ENCODE assay signal across 8 cellular contexts in the genomic region with DNA sequence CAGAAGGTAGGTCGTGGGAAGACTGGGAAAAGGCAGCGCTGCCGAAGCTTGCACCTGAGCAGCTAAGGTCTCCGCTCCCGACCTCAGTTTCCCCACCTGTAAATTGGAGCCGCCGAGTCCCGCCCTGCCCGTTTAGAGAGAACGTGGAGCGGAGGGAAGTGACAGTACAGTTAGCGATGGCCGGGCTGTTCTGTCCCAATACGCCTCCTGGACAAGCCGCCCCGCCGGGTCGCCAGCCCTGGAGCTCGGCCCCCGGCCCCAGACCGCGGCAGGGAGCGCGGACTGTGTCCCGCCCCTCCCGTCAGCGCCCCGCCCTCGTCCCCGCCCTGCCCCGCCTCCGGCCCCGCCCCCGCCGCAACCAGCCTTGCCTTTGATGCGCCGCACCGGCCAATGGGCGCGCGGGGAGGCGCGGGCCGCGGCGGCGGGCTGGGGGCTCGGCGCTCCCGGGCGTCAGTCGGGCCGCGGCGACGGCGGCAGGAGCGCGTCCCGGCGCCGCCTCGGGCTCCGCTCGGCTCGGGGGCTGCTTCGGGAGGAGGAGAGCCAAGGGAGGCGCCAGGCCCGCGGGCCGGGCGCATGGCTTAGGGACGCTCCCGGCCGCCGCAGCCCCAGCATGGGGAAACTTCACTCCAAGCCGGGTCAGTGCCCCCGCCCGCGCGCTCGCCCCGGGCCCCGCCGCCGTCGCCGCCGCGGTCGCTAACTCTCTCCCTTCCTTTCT. TPM values are rescaled to one million over a fixed set of nuclear protein-coding genes. Genes with fewer than 3 reads are reported as not detected.
DNase-seq lines count a peak whose midpoint lies in the region; ATAC-seq and TF ChIP-seq lines count a peak whose summit lies in the region.

A gene with protein sequence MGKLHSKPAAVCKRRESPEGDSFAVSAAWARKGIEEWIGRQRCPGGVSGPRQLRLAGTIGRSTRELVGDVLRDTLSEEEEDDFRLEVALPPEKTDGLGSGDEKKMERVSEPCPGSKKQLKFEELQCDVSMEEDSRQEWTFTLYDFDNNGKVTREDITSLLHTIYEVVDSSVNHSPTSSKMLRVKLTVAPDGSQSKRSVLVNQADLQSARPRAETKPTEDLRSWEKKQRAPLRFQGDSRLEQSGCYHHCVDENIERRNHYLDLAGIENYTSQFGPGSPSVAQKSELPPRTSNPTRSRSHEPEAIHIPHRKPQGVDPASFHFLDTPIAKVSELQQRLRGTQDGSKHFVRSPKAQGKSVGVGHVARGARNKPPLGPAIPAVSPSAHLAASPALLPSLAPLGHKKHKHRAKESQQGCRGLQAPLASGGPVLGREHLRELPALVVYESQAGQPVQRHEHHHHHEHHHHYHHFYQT (plus strand): TSS at position 453 of the 715 bp plus-strand sequence. CDS start 158 bp downstream, at position 611.

- H3K9me3 Mint-ChIP-seq in activated CD8-positive, alpha-beta memory T cell treated with anti-CD3 and anti-CD28 coated beads, Interleukin-2, amount 10 ng/mL, durations not matched to agents 7 days and 5 days (ENCODE audit: low read depth): no peaks in the 10 kb centered on the region

- CTCF ChIA-PET in activated CD8-positive, alpha-beta memory T cell treated with anti-CD3 and anti-CD28 coated beads, Interleukin-2, amount 10 ng/mL, durations not matched to agents 7 days and 5 days (lab: Charles Lee): interaction anchor here (1.1 to 2.1 kb wide), 4 partner anchors 118 to 258 kb away, joined by 4 to 11 read pairs (median 4); no protein-coding TSS in a partner anchor

- TF ChIP-seq CTCF in mucosa of descending colon (IDR thresholded peaks at IDR 0.05): no peak

- DNase-seq in NCI-H2081 (lab: John Stamatoyannopoulos, UW) (peak; percentile 6 to 29), NCI-H2081 treated with DMSO at 0.1 percent for 48 hours (lab: John Stamatoyannopoulos, UW) (no peak), NCI-H526 (lab: John Stamatoyannopoulos, UW) (peak; percentile 3 to 70), epidermal melanocyte (ENCODE audit: insufficient read length, low spot score) (peak; percentile 74), mucosa of descending colon (peak; percentile 71 to 81 (median 75))
- peak; percentile 72 for DNase-seq in activated CD8-positive, alpha-beta memory T cell treated with anti-CD3 and anti-CD28 coated beads, Interleukin-2, amount 10 ng/mL, durations not matched to agents 7 days and 5 days
- peak; percentile 44 to 56 for DNase-seq in stimulated activated CD8-positive, alpha-beta memory T cell treated with anti-CD3 and anti-CD28 coated beads, Interleukin-4, amount 100 ng/mL, for 1 hour (ENCODE audit: low read depth in 2 of 2, low spot score in 1 of 2)

- H3K27ac Mint-ChIP-seq in activated CD8-positive, alpha-beta memory T cell treated with anti-CD3 and anti-CD28 coated beads, Interleukin-2, amount 10 ng/mL, durations not matched to agents 7 days and 5 days: peak within 1 kb of the TSS; percentile 67

- H3K4me1 Mint-ChIP-seq in activated CD8-positive, alpha-beta memory T cell treated with anti-CD3 and anti-CD28 coated beads, Interleukin-2, amount 10 ng/mL, durations not matched to agents 7 days and 5 days: peaks cover 4% of the 10 kb centered on the region

- ATAC-seq in HG02981 (IDR thresholded peaks at IDR 0.05; ENCODE audit: unreplicated experiment) (peak; percentile 72), mucosa of descending colon (peak; percentile 90)
- ATAC-seq in activated CD8-positive, alpha-beta memory T cell treated with anti-CD3 and anti-CD28 coated beads, Interleukin-2, amount 10 ng/mL, durations not matched to agents 7 days and 5 days: peak; percentile 86

- peaks cover 3% of the 10 kb centered on the region for H3K36me3 Mint-ChIP-seq in activated CD8-positive, alpha-beta memory T cell treated with anti-CD3 and anti-CD28 coated beads, Interleukin-2, amount 10 ng/mL, durations not matched to agents 7 days and 5 days

- H3K4me1 ChIP-seq in mucosa of descending colon (ENCODE audit: low read depth): no peaks in the 10 kb centered on the region

- H3K27me3 Mint-ChIP-seq in activated CD8-positive, alpha-beta memory T cell treated with anti-CD3 and anti-CD28 coated beads, Interleukin-2, amount 10 ng/mL, durations not matched to agents 7 days and 5 days: peaks cover 48% of the 10 kb centered on the region

- H3K9me3 ChIP-seq in mucosa of descending colon: no peaks in the 10 kb centered on the region

- H3K36me3 ChIP-seq in mucosa of descending colon (ENCODE audit: low read depth): no peaks in the 10 kb centered on the region

- peak within 1 kb of the TSS; percentile 19 for H3K4me3 ChIP-seq in mucosa of descending colon

- intact Hi-C loops in mucosa of descending colon (cut with DNase I, micrococcal nuclease): no loop called here

- H3K4me3 Mint-ChIP-seq in activated CD8-positive, alpha-beta memory T cell treated with anti-CD3 and anti-CD28 coated beads, Interleukin-2, amount 10 ng/mL, durations not matched to agents 7 days and 5 days: peak within 1 kb of the TSS; percentile 76

RNA-seq across cellular contexts. Expression of the gene that starts here (rescaled TPM):
- 1 to 10 TPM in 1 of 2 experiments, under 1 TPM in 1; 0.33 to 2.1 TPM for total RNA-seq in activated CD8-positive, alpha-beta memory T cell treated with anti-CD3 and anti-CD28 coated beads, Interleukin-2, amount 10 ng/mL, durations not matched to agents 7 days and 5 days
- 10 to 100 TPM in 1 of 3 donors, 1 to 10 TPM in 2; 1.6 to 28.0 (median 3.2) TPM for total RNA-seq in mucosa of descending colon
